Comparison of ENCODE assay signal across 1 cellular context in genomic region chr10:24375510-24375909, GRCh38.
TF ChIP-seq lines count a peak whose summit lies in the region.

No MANE protein-coding gene starts in this region.

TF ChIP-seq in HEK293, 187 proteins besides CTCF, POLR2A, EP300 and RAD21 (continued from another document):
- TF ChIP-seq ZNF513 (tag by site-specific recombination; IDR thresholded peaks at IDR 0.05) = peak; percentile 25; the same call in 1 of the 2 replicates
- no peak for TF ChIP-seq KLF10 (tag by site-specific recombination; IDR thresholded peaks at IDR 0.05)
